In genomic region chr2:206981089-206981674, GRCh38 we compare ENCODE assay signal across 12 cellular contexts. TPM values are rescaled to one million over a fixed set of nuclear protein-coding genes. Genes with fewer than 3 reads are reported as not detected.
"Had no signal": no experiment of that assay in that cellular context is flagged by ENCODE, and none has a peak within 500 bp of the region (broad histone marks: within the 10 kb centered on the region; RNA-seq: fewer than 3 reads in every experiment).

No MANE protein-coding gene starts in this region.

- H3K4me3 ChIP-seq: hepatocyte, thyroid gland had no signal

- H3K36me3 ChIP-seq: brain microvascular endothelial cell, thyroid gland had no signal

- H3K27me3 ChIP-seq: brain microvascular endothelial cell, hepatocyte, thyroid gland had no signal

- H3K4me3 Mint-ChIP-seq: activated naive CD8-positive, alpha-beta T cell treated with anti-CD3 and anti-CD28 coated beads, Interleukin-2, amount 10 ng/mL, durations not matched to agents 7 days and 5 days; endodermal cell; memory B cell; natural killer cell treated with Interleukin-12 subunit alpha and Interleukin-12 subunit beta and Interleukin-15 and Interleukin-18, amount 100 ng/mL, for 72 hours; stimulated activated effector memory CD8-positive, alpha-beta T cell treated with anti-CD3 and anti-CD28 coated beads, Interleukin-12 subunit alpha, Interleukin-12 subunit beta, amount 100 ng/mL, for 72 hours; T-cell had no signal

- H3K9me3 Mint-ChIP-seq: activated naive CD8-positive, alpha-beta T cell treated with anti-CD3 and anti-CD28 coated beads, Interleukin-2, amount 10 ng/mL, durations not matched to agents 7 days and 5 days; endodermal cell; memory B cell; stimulated activated effector memory CD8-positive, alpha-beta T cell treated with anti-CD3 and anti-CD28 coated beads, Interleukin-12 subunit alpha, Interleukin-12 subunit beta, amount 100 ng/mL, for 72 hours; T-cell had no signal

- H3K27ac Mint-ChIP-seq: activated naive CD8-positive, alpha-beta T cell treated with anti-CD3 and anti-CD28 coated beads, Interleukin-2, amount 10 ng/mL, durations not matched to agents 7 days and 5 days; endodermal cell; memory B cell; natural killer cell treated with Interleukin-12 subunit alpha and Interleukin-12 subunit beta and Interleukin-15 and Interleukin-18, amount 100 ng/mL, for 72 hours; stimulated activated effector memory CD8-positive, alpha-beta T cell treated with anti-CD3 and anti-CD28 coated beads, Interleukin-12 subunit alpha, Interleukin-12 subunit beta, amount 100 ng/mL, for 72 hours; T-cell had no signal

- H3K9me3 ChIP-seq: thyroid gland had no signal

- H3K36me3 Mint-ChIP-seq: activated naive CD8-positive, alpha-beta T cell treated with anti-CD3 and anti-CD28 coated beads, Interleukin-2, amount 10 ng/mL, durations not matched to agents 7 days and 5 days; memory B cell; natural killer cell treated with Interleukin-12 subunit alpha and Interleukin-12 subunit beta and Interleukin-15 and Interleukin-18, amount 100 ng/mL, for 72 hours; stimulated activated effector memory CD8-positive, alpha-beta T cell treated with anti-CD3 and anti-CD28 coated beads, Interleukin-12 subunit alpha, Interleukin-12 subunit beta, amount 100 ng/mL, for 72 hours; T-cell had no signal

- H3K27ac ChIP-seq: brain microvascular endothelial cell, hepatocyte, thyroid gland had no signal

RNA-seq across cellular contexts. Expression of gene CPO, which starts 41.9 kb away (rescaled TPM):
- total RNA-seq: activated naive CD8-positive, alpha-beta T cell treated with anti-CD3 and anti-CD28 coated beads, Interleukin-2, amount 10 ng/mL, durations not matched to agents 7 days and 5 days; dermis microvascular lymphatic vessel endothelial cell; epithelial cell of proximal tubule; hepatocyte; natural killer cell treated with Interleukin-12 subunit alpha and Interleukin-12 subunit beta and Interleukin-15 and Interleukin-18, amount 100 ng/mL, for 72 hours; occipital lobe had no signal
- polyA plus RNA-seq: hepatocyte had no signal
